13 cellular contexts compared by ENCODE assay signal in genomic region chr2:178990533-178991241, GRCh38. TPM values are rescaled to one million over a fixed set of nuclear protein-coding genes. Genes with fewer than 3 reads are reported as not detected.
DNase-seq lines count a peak whose midpoint lies in the region; ATAC-seq, FAIRE-seq and TF ChIP-seq lines count a peak whose summit lies in the region.
"Had no signal": no experiment of that assay in that cellular context is flagged by ENCODE, and none has a peak within 500 bp of the region (broad histone marks: within the 10 kb centered on the region; RNA-seq: fewer than 3 reads in every experiment).

No MANE protein-coding gene starts in this region.

- H2BK5ac ChIP-seq in mesenchymal stem cell (ENCODE audit: low read depth, low read length, poor library complexity, severe bottlenecking): no peak overlapping the region

- H2AFZ ChIP-seq in mesenchymal stem cell (ENCODE audit: low read depth, low read length): no peak overlapping the region
- H2AFZ ChIP-seq: hepatocyte had no signal

- peaks cover 27% of the 10 kb centered on the region for H3K9me3 Mint-ChIP-seq in activated naive CD8-positive, alpha-beta T cell treated with anti-CD3 and anti-CD28 coated beads for 36 hours
- no peaks in the 10 kb centered on the region for H3K9me3 Mint-ChIP-seq in chondrocyte (ENCODE audit: low read depth)
- H3K9me3 Mint-ChIP-seq: dendritic cell treated with granulocyte-macrophage colony-stimulating factor and Interleukin-4, amounts not matched to agents 40 ng/mL and 50 ng/mL, for 4 days had no signal

- no peak overlapping the region for H3K14ac ChIP-seq in mesenchymal stem cell (ENCODE audit: low read length in 2 of 2)

- H2BK120ac ChIP-seq in mesenchymal stem cell (ENCODE audit: low read depth, low read length): no peak overlapping the region

- no peak overlapping the region for H3K18ac ChIP-seq in mesenchymal stem cell (ENCODE audit: low read depth in 1 of 2, low read length in 2 of 2)

- no peak overlapping the region for H4K8ac ChIP-seq in mesenchymal stem cell (ENCODE audit: low read length)

- peaks cover 29% of the 10 kb centered on the region for H3K36me3 Mint-ChIP-seq in activated naive CD8-positive, alpha-beta T cell treated with anti-CD3 and anti-CD28 coated beads for 36 hours
- no peaks in the 10 kb centered on the region for H3K36me3 Mint-ChIP-seq in chondrocyte (ENCODE audit: low read depth)

- no peak overlapping the region for H2BK12ac ChIP-seq in mesenchymal stem cell (ENCODE audit: low read length in 2 of 2)

- ATAC-seq in GM18519 (IDR thresholded peaks at IDR 0.05; ENCODE audit: low FRiP score, unreplicated experiment): peak; percentile 64
- ATAC-seq in HG03103 (IDR thresholded peaks at IDR 0.05; ENCODE audit: low read depth, unreplicated experiment): peak; percentile 75

- H3K4me3 Mint-ChIP-seq in activated naive CD8-positive, alpha-beta T cell treated with anti-CD3 and anti-CD28 coated beads for 36 hours: no peak overlapping the region
- no peak overlapping the region for H3K4me3 Mint-ChIP-seq in chondrocyte (ENCODE audit: unreplicated experiment)
- H3K4me3 Mint-ChIP-seq: dendritic cell treated with granulocyte-macrophage colony-stimulating factor and Interleukin-4, amounts not matched to agents 40 ng/mL and 50 ng/mL, for 4 days had no signal

- H3K23ac ChIP-seq in mesenchymal stem cell (ENCODE audit: low read length in 2 of 2): no peak overlapping the region

- no peak overlapping the region for H2AK5ac ChIP-seq in mesenchymal stem cell (ENCODE audit: low read length, severe bottlenecking)

- no peak overlapping the region for H3K9ac ChIP-seq in mesenchymal stem cell (ENCODE audit: low read length)

- H3K9me3 ChIP-seq in small intestine (ENCODE audit: control insufficient read depth, low read depth) (no peaks in the 10 kb centered on the region), mesenchymal stem cell (ENCODE audit: control insufficient read depth, low read length) (no peaks in the 10 kb centered on the region)

- H4K91ac ChIP-seq in mesenchymal stem cell (ENCODE audit: low read length): no peak overlapping the region

- DNase-seq in GM20000 (ENCODE audit: low spot score): peak; percentile 20
- peak; percentile 12 for DNase-seq in activated naive CD8-positive, alpha-beta T cell treated with anti-CD3 and anti-CD28 coated beads for 36 hours
- no peak for DNase-seq in small intestine
- DNase-seq in mesenchymal stem cell: no peak
- no peak for DNase-seq in chondrocyte (ENCODE audit: low spot score)
- DNase-seq: NCI-H2081 treated with DMSO at 0.1 percent for 48 hours, spleen had no signal

- H3K4me3 ChIP-seq in small intestine (ENCODE audit: low read depth in 1 of 2, low read length in 2 of 2) (no peak overlapping the region), mesenchymal stem cell (ENCODE audit: insufficient read depth in 1 of 2, low read depth in 1 of 2, low read length in 2 of 2) (no peak overlapping the region)
- H3K4me3 ChIP-seq: hepatocyte, spleen had no signal

- no peak overlapping the region for H3K4me2 ChIP-seq in mesenchymal stem cell (ENCODE audit: low read length, poor library complexity, severe bottlenecking)
- H3K4me2 ChIP-seq: hepatocyte had no signal

- FAIRE-seq in small intestine (lab: Jason Lieb, UNC): no peak

- no peaks in the 10 kb centered on the region for H3K27me3 ChIP-seq in small intestine (ENCODE audit: control insufficient read depth in 2 of 2, insufficient read depth in 2 of 2, low read length in 2 of 2)
- H3K27me3 ChIP-seq in mesenchymal stem cell (ENCODE audit: control insufficient read depth in 1 of 2, insufficient read depth in 1 of 2, low read length in 2 of 2): no peaks in the 10 kb centered on the region
- H3K27me3 ChIP-seq: hepatocyte, spleen had no signal

- H3K4ac ChIP-seq in mesenchymal stem cell (ENCODE audit: low read depth in 1 of 2, low read length in 2 of 2): no peak overlapping the region

- H3K27ac Mint-ChIP-seq in activated naive CD8-positive, alpha-beta T cell treated with anti-CD3 and anti-CD28 coated beads for 36 hours: peak overlapping the region; percentile 65
- no peak overlapping the region for H3K27ac Mint-ChIP-seq in chondrocyte (ENCODE audit: unreplicated experiment)
- H3K27ac Mint-ChIP-seq: dendritic cell treated with granulocyte-macrophage colony-stimulating factor and Interleukin-4, amounts not matched to agents 40 ng/mL and 50 ng/mL, for 4 days had no signal

- 64 to 68% (median 68%) methylated on average over 4 of the region's 4 CpGs for WGBS in small intestine, 3 donors
- 88% methylated on average over 4 of the region's 4 CpGs for WGBS in mesenchymal stem cell

- H3K27ac ChIP-seq in small intestine (ENCODE audit: low read depth in 1 of 2, low read length in 1 of 2) (no peak overlapping the region), mesenchymal stem cell (ENCODE audit: low read length, poor library complexity, severe bottlenecking) (no peak overlapping the region)
- H3K27ac ChIP-seq: hepatocyte, HL-60, spleen had no signal

- no peaks in the 10 kb centered on the region for H3K36me3 ChIP-seq in small intestine (ENCODE audit: control insufficient read depth in 2 of 2, insufficient read depth in 2 of 2, low read length in 2 of 2)
- no peaks in the 10 kb centered on the region for H3K36me3 ChIP-seq in mesenchymal stem cell (ENCODE audit: control insufficient read depth in 1 of 2, insufficient read depth in 2 of 2, low read depth in 1 of 2, low read length in 2 of 2)
- H3K36me3 ChIP-seq: spleen had no signal

- no peak overlapping the region for H2BK15ac ChIP-seq in mesenchymal stem cell (ENCODE audit: low read depth, poor library complexity, severe bottlenecking)

- TF ChIP-seq CTCF in GM20000 (IDR thresholded peaks at IDR 0.05; ENCODE audit: extremely low read depth, missing control alignments): no peak
- TF ChIP-seq CTCF in chondrocyte (IDR thresholded peaks at IDR 0.05): no peak

- H3K4me1 Mint-ChIP-seq in activated naive CD8-positive, alpha-beta T cell treated with anti-CD3 and anti-CD28 coated beads for 36 hours: peaks cover 12% of the 10 kb centered on the region
- no peaks in the 10 kb centered on the region for H3K4me1 Mint-ChIP-seq in chondrocyte (ENCODE audit: low read depth)

- H3K27me3 Mint-ChIP-seq in activated naive CD8-positive, alpha-beta T cell treated with anti-CD3 and anti-CD28 coated beads for 36 hours: no peaks in the 10 kb centered on the region
- peaks cover 2% of the 10 kb centered on the region for H3K27me3 Mint-ChIP-seq in chondrocyte (ENCODE audit: low read depth)
- H3K27me3 Mint-ChIP-seq: dendritic cell treated with granulocyte-macrophage colony-stimulating factor and Interleukin-4, amounts not matched to agents 40 ng/mL and 50 ng/mL, for 4 days had no signal

- H3K4me1 ChIP-seq in small intestine (ENCODE audit: control insufficient read depth in 2 of 2, insufficient read depth in 1 of 2, low read depth in 1 of 2, low read length in 1 of 2) (no peaks in the 10 kb centered on the region), mesenchymal stem cell (ENCODE audit: control insufficient read depth, insufficient read depth, low read depth, low read length) (no peaks in the 10 kb centered on the region)
- H3K4me1 ChIP-seq: spleen had no signal

- no peaks in the 10 kb centered on the region for H3K79me1 ChIP-seq in mesenchymal stem cell (replicated peaks; ENCODE audit: low read length, poor library complexity, severe bottlenecking)

RNA-seq across cellular contexts. Expression of gene CCDC141, which starts 59.2 kb away (rescaled TPM):
- total RNA-seq in activated naive CD8-positive, alpha-beta T cell treated with anti-CD3 and anti-CD28 coated beads for 36 hours: 1 to 10 TPM; 4.8 to 5.6 TPM
- under 1 TPM in 2 of 3 donors, not detected in 1; 0.27 TPM for polyA plus RNA-seq in small intestine
- polyA plus RNA-seq in mesenchymal stem cell (2013, experiment 1 of 2): 0.43 TPM
- 0.41 TPM for polyA plus RNA-seq in mesenchymal stem cell (2013, experiment 2 of 2)
- not detected in 3 replicates for total RNA-seq in chondrocyte
- total RNA-seq: SK-MEL-5 had no signal

Comparison
In these comparisons a context has a peak if more than half of its experiments do, and no peak if none do; other contexts are left out.
1. DNase-seq: peak in GM20000 (single experiment) and activated naive CD8-positive, alpha-beta T cell treated with anti-CD3 and anti-CD28 coated beads for 36 hours (single experiment); none in small intestine (single experiment), mesenchymal stem cell (single experiment) and chondrocyte (single experiment).